Comparison of ENCODE assay signal across 11 cellular contexts in the genomic region with DNA sequence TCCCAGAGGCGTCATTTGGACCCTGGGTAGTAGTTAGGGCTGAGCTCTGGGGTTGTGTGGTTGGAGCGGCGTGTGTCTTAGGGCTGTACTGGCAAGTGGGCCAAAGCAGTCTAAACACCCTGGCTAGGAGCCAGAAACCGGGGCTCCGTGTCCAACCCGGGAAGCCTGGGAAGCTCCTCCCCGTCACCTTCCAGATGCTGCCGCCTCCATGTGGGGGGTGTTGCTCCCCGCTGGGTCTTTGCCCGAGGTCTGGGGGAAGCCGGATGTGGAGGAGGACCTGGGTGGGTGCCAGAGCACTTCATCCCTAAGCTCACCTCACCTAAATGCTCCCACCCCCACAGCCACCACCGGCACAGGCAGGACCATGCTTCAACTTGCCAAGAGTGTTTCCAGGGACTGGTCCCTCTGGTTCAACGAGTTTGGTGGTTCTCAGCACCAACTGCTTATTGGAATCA. TPM values are rescaled to one million over a fixed set of nuclear protein-coding genes. Genes with fewer than 3 reads are reported as not detected.
DNase-seq lines count a peak whose midpoint lies in the region; FAIRE-seq and TF ChIP-seq lines count a peak whose summit lies in the region.
"Had no signal": no experiment of that assay in that cellular context is flagged by ENCODE, and none has a peak within 500 bp of the region (broad histone marks: within the 10 kb centered on the region; RNA-seq: fewer than 3 reads in every experiment).

No MANE protein-coding gene starts in this region.

- intact Hi-C loops in kidney (cut with DNase I) (no loop called here), colonic mucosa (cut with DNase I) (no loop called here)
- intact Hi-C loops in CD4-positive, alpha-beta memory T cell (cut with micrococcal nuclease) = no loop called here

- H3K9me3 ChIP-seq in SK-N-MC (ENCODE audit: low read depth, low read length) = no peaks in the 10 kb centered on the region
- H3K9me3 ChIP-seq in kidney (ENCODE audit: control insufficient read depth in 1 of 2, low read length in 2 of 2) = no peaks in the 10 kb centered on the region
- H3K9me3 ChIP-seq in colonic mucosa = no peaks in the 10 kb centered on the region
- H3K9me3 ChIP-seq in CD4-positive, alpha-beta memory T cell (ENCODE audit: control insufficient read depth in 1 of 2, low read length in 2 of 2) = no peaks in the 10 kb centered on the region
- H3K9me3 ChIP-seq: A549 had no signal

- peak overlapping the region; percentile 68 for H3K4me3 Mint-ChIP-seq in type B pancreatic cell
- no peak overlapping the region for H3K4me3 Mint-ChIP-seq in CD4-positive, alpha-beta memory T cell
- H3K4me3 Mint-ChIP-seq: activated naive CD8-positive, alpha-beta T cell; naive B cell had no signal

- CTCF ChIA-PET in CD4-positive, alpha-beta memory T cell (lab: Charles Lee; ENCODE audit: partially characterized antibody) = no interaction called here

- H3K4me3 ChIP-seq in SK-N-MC = peak overlapping the region; percentile 45
- H3K4me3 ChIP-seq in kidney (ENCODE audit: low read length in 2 of 2) = no peak overlapping the region
- no peak overlapping the region for H3K4me3 ChIP-seq in colonic mucosa
- H3K4me3 ChIP-seq in CD4-positive, alpha-beta memory T cell (ENCODE audit: low read length in 2 of 2) = no peak overlapping the region
- H3K4me3 ChIP-seq: A549 had no signal

- TF ChIP-seq CTCF in kidney (IDR thresholded peaks at IDR 0.05; ENCODE audit: borderline replicate concordance, extremely low read depth, insufficient read depth) = no peak
- no peak for TF ChIP-seq CTCF in type B pancreatic cell (conservative IDR thresholded peaks at IDR 0.05)
- TF ChIP-seq CTCF in colonic mucosa (IDR thresholded peaks at IDR 0.05) = no peak

- H3K36me3 Mint-ChIP-seq in type B pancreatic cell = peaks cover 19% of the 10 kb centered on the region
- H3K36me3 Mint-ChIP-seq in CD4-positive, alpha-beta memory T cell = peaks cover 10 to 18% of the 10 kb centered on the region in 2 donors
- H3K36me3 Mint-ChIP-seq: activated naive CD8-positive, alpha-beta T cell; naive B cell had no signal

- peak overlapping the region; percentile 88 for H3K27ac Mint-ChIP-seq in type B pancreatic cell
- H3K27ac Mint-ChIP-seq in CD4-positive, alpha-beta memory T cell = peak overlapping the region in 2 of 7 donors; percentile 22 to 31

- H3K36me3 ChIP-seq in SK-N-MC (ENCODE audit: insufficient read depth, low read length) (peaks cover 3% of the 10 kb centered on the region; the same call in 1 of the 2 replicates), kidney (ENCODE audit: control insufficient read depth in 1 of 2, insufficient read depth in 2 of 2, low read length in 2 of 2) (no peaks in the 10 kb centered on the region), colonic mucosa (no peaks in the 10 kb centered on the region)
- peaks cover 10% of the 10 kb centered on the region for H3K36me3 ChIP-seq in CD4-positive, alpha-beta memory T cell (ENCODE audit: insufficient read depth, low read length)

- H3K9me3 Mint-ChIP-seq in type B pancreatic cell = no peaks in the 10 kb centered on the region
- no peaks in the 10 kb centered on the region for H3K9me3 Mint-ChIP-seq in CD4-positive, alpha-beta memory T cell
- H3K9me3 Mint-ChIP-seq: naive B cell had no signal

- no peaks in the 10 kb centered on the region for H3K27me3 Mint-ChIP-seq in type B pancreatic cell
- H3K27me3 Mint-ChIP-seq in CD4-positive, alpha-beta memory T cell = no peaks in the 10 kb centered on the region
- H3K27me3 Mint-ChIP-seq: activated naive CD8-positive, alpha-beta T cell; naive B cell had no signal

- H3K4me1 ChIP-seq in kidney (ENCODE audit: control insufficient read depth in 1 of 2, insufficient read depth in 1 of 2, low read depth in 1 of 2, low read length in 2 of 2) (peaks cover 12 to 17% of the 10 kb centered on the region in 2 donors), colonic mucosa (no peaks in the 10 kb centered on the region)
- H3K4me1 ChIP-seq in CD4-positive, alpha-beta memory T cell (ENCODE audit: insufficient read depth, low read length) = peaks cover 10% of the 10 kb centered on the region
- H3K4me1 ChIP-seq: A549 had no signal

- H3K27ac ChIP-seq in SK-N-MC (no peak overlapping the region), kidney (ENCODE audit: low read depth in 2 of 2, low read length in 2 of 2) (no peak overlapping the region), colonic mucosa (no peak overlapping the region)
- H3K27ac ChIP-seq in CD4-positive, alpha-beta memory T cell (ENCODE audit: low read depth, low read length) = no peak overlapping the region
- H3K27ac ChIP-seq: A549 had no signal

- FAIRE-seq in kidney (lab: Jason Lieb, UNC) = no peak
- FAIRE-seq: A549 had no signal

- DNase-seq in SIG-M5 treated with dmso at 0.1 percent for 504 hours (lab: John Stamatoyannopoulos, UW; ENCODE audit: unreplicated experiment) (peak; percentile 16), SIG-M5 (lab: John Stamatoyannopoulos, UW) (no peak), SK-N-MC (ENCODE audit: low read depth, low spot score) (peak; percentile 53), kidney (peak; percentile 91), type B pancreatic cell (ENCODE audit: extremely low spot score, unreplicated experiment) (peak; percentile 72), colonic mucosa (no peak), mesenteric fat pad (ENCODE audit: low spot score) (no peak)
- DNase-seq in CD4-positive, alpha-beta memory T cell = no peak
- DNase-seq: naive B cell had no signal

- no peaks in the 10 kb centered on the region for H3K27me3 ChIP-seq in colonic mucosa
- H3K27me3 ChIP-seq in CD4-positive, alpha-beta memory T cell (ENCODE audit: insufficient read depth, low read length) = no peaks in the 10 kb centered on the region

- H3K9ac ChIP-seq in SK-N-MC (ENCODE audit: insufficient read length) (no peak overlapping the region), kidney (ENCODE audit: low read length in 2 of 2) (no peak overlapping the region), colonic mucosa (ENCODE audit: low read depth in 2 of 2, low read length in 2 of 2) (no peak overlapping the region)

- POLR2A ChIA-PET in CD4-positive, alpha-beta memory T cell (lab: Charles Lee; ENCODE audit: partially characterized antibody) = no interaction called here

- H3K4me1 Mint-ChIP-seq in type B pancreatic cell (ENCODE audit: unreplicated experiment) = peaks cover 60% of the 10 kb centered on the region
- peaks cover 0 to 28% (median 6%) of the 10 kb centered on the region in 4 donors for H3K4me1 Mint-ChIP-seq in CD4-positive, alpha-beta memory T cell

RNA-seq across cellular contexts. Expression of a gene that starts 25.4 kb away (rescaled TPM):
- 13.1 TPM for total RNA-seq in kidney
- polyA plus RNA-seq in kidney (ENCODE audit: insufficient read depth, low read depth, low replicate concordance) = 0.52 TPM
- 34.6 and 71.5 TPM in 2 replicates for total RNA-seq in type B pancreatic cell (ENCODE audit: low replicate concordance)
- 10 to 100 TPM; 17.8 to 22.9 TPM for total RNA-seq in colonic mucosa
- 10 to 100 TPM; 18.2 to 19.4 TPM for total RNA-seq in CD4-positive, alpha-beta memory T cell
- polyA plus RNA-seq in CD4-positive, alpha-beta memory T cell = under 1 TPM; 0.03 to 0.57 TPM
- total RNA-seq in mesenteric fat pad = 12.0 TPM

Comparison
In these comparisons a context has a peak if more than half of its experiments do, and no peak if none do; other contexts are left out.
1. DNase-seq: peak in SIG-M5 treated with dmso at 0.1 percent for 504 hours (single experiment), SK-N-MC (single experiment), kidney (single experiment) and type B pancreatic cell (single experiment); none in SIG-M5 (single experiment), colonic mucosa (single experiment), CD4-positive, alpha-beta memory T cell (0 of 5) and mesenteric fat pad (single experiment).